20 cellular contexts compared by ENCODE assay signal in the genomic region with DNA sequence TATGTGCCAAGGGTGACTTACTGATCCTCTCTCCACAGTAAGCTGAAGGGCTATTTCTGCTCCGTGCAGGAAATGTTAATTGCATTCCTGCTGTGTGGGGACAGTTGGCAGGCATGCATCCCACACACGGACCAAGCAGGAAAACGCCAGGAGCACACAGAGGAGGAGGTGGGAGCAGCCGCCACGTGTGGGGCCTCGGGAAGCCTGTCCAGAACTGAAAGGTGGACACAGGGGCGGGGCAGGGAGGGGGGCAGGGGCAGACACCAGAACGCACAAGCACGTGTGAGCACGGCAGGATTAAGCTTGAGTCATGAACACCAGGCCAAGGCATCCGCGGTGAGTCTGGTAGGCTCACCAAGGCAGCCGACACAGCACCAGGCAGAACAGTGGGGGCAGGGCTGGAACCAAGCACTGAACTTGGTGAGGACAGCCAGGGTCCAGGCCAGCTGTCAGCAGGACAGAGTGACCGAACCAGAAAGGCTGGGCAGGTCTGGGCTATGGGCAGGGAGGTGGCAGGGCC.
DNase-seq lines count a peak whose midpoint lies in the region; ATAC-seq, FAIRE-seq and TF ChIP-seq lines count a peak whose summit lies in the region.
"Had no signal": no experiment of that assay in that cellular context is flagged by ENCODE, and none has a peak within 500 bp of the region (broad histone marks: within the 10 kb centered on the region; RNA-seq: fewer than 3 reads in every experiment).

No MANE protein-coding gene starts in this region.

- peaks cover 7% of the 10 kb centered on the region for H3K4me1 ChIP-seq in astrocyte (ENCODE audit: insufficient read depth, low read length)
- H3K4me1 ChIP-seq: sigmoid colon, testis had no signal

- H3K9ac ChIP-seq in astrocyte (ENCODE audit: low read length): no peak overlapping the region

- H3K79me2 ChIP-seq in astrocyte (ENCODE audit: insufficient read depth, low read length): no peaks in the 10 kb centered on the region

- H3K4me3 Mint-ChIP-seq in astrocyte (ENCODE audit: unreplicated experiment): no peak overlapping the region

- FAIRE-seq in astrocyte (lab: Jason Lieb, UNC): no peak
- FAIRE-seq: endometrium had no signal

- no peak overlapping the region for H3K27ac Mint-ChIP-seq in astrocyte (ENCODE audit: unreplicated experiment)

- peaks cover 3% of the 10 kb centered on the region for H3K36me3 ChIP-seq in astrocyte (ENCODE audit: insufficient read depth, low read length)

- no peaks in the 10 kb centered on the region for H3K4me1 Mint-ChIP-seq in astrocyte (ENCODE audit: low read depth, unreplicated experiment)

- DNase-seq in EL: peak; percentile 3
- peak; percentile 32 for DNase-seq in astrocyte (ENCODE audit: low read depth)
- peak; percentile 49 to 54 for DNase-seq in foreskin fibroblast
- DNase-seq in occipital lobe (lab: John Stamatoyannopoulos, UW): peak; percentile 42
- no peak for DNase-seq in NCI-H524 treated with DMSO at 0.1 percent for 48 hours (lab: John Stamatoyannopoulos, UW)
- DNase-seq in superior temporal gyrus (ENCODE audit: extremely low spot score): no peak
- no peak for DNase-seq in hippocampal formation (lab: John Stamatoyannopoulos, UW)
- DNase-seq: activated CD8-positive, alpha-beta memory T cell treated with anti-CD3 and anti-CD28 coated beads, Interleukin-2, amount 50 U/mL, for 4 hours; activated effector memory CD4-positive, alpha-beta T cell treated with Interleukin-2 at 50 U/mL for 16 hours; BE2C; DMS 273 treated with DMSO at 0.1 percent for 48 hours; left colon; NCI-H2171 treated with DMSO at 0.1 percent for 48 hours; NCI-H82; sigmoid colon; stimulated activated CD4-positive, alpha-beta T cell treated with anti-CD3 and anti-CD28 coated beads, Interleukin-2, amount 100 ng/mL, for 24 hours; testis had no signal

- no peaks in the 10 kb centered on the region for H3K9me3 Mint-ChIP-seq in astrocyte (ENCODE audit: unreplicated experiment)

- H3K9me3 ChIP-seq in astrocyte (ENCODE audit: insufficient read depth, low read depth, low read length): no peaks in the 10 kb centered on the region
- H3K9me3 ChIP-seq: BE2C, sigmoid colon, testis had no signal

- H3K27me3 Mint-ChIP-seq in astrocyte (ENCODE audit: low read depth, unreplicated experiment): no peaks in the 10 kb centered on the region

- ATAC-seq in HG02840 (IDR thresholded peaks at IDR 0.05; ENCODE audit: low FRiP score, unreplicated experiment): no peak
- ATAC-seq: left colon, Panc1 had no signal

- no peaks in the 10 kb centered on the region for H3K27me3 ChIP-seq in astrocyte (ENCODE audit: insufficient read depth, low read length)
- H3K27me3 ChIP-seq: BE2C, sigmoid colon, testis had no signal

- H3K27ac ChIP-seq in astrocyte (ENCODE audit: low read depth, low read length): no peak overlapping the region
- H3K27ac ChIP-seq: sigmoid colon, testis had no signal

- peaks cover 15% of the 10 kb centered on the region for H4K20me1 ChIP-seq in astrocyte (ENCODE audit: insufficient read depth, low read length)

- peaks cover 4% of the 10 kb centered on the region for H3K36me3 Mint-ChIP-seq in astrocyte (ENCODE audit: low read depth, unreplicated experiment)

- H3K4me2 ChIP-seq in astrocyte (ENCODE audit: low read length): peak overlapping the region; percentile 54

- TF ChIP-seq CTCF in astrocyte (IDR thresholded peaks at IDR 0.05; ENCODE audit: insufficient read depth, low read depth, low read length) (no peak), foreskin fibroblast (IDR thresholded peaks at IDR 0.05; ENCODE audit: low read depth, low read length) (no peak)

- no peak overlapping the region for H3K4me3 ChIP-seq in astrocyte (ENCODE audit: insufficient read depth, low read depth, low read length)
- no peak overlapping the region for H3K4me3 ChIP-seq in foreskin fibroblast (ENCODE audit: low read depth in 1 of 2, low read length in 2 of 2)
- H3K4me3 ChIP-seq: sigmoid colon, testis had no signal

- H2AFZ ChIP-seq in astrocyte (ENCODE audit: low read depth, low read length): no peak overlapping the region

Comparison
In these comparisons a context has a peak if more than half of its experiments do, and no peak if none do; other contexts are left out.
1. DNase-seq: peak in EL (single experiment), astrocyte (single experiment), foreskin fibroblast (2 of 2) and occipital lobe (single experiment); none in NCI-H524 treated with DMSO at 0.1 percent for 48 hours (single experiment), superior temporal gyrus (single experiment) and hippocampal formation (0 of 2).